In the genomic region with DNA sequence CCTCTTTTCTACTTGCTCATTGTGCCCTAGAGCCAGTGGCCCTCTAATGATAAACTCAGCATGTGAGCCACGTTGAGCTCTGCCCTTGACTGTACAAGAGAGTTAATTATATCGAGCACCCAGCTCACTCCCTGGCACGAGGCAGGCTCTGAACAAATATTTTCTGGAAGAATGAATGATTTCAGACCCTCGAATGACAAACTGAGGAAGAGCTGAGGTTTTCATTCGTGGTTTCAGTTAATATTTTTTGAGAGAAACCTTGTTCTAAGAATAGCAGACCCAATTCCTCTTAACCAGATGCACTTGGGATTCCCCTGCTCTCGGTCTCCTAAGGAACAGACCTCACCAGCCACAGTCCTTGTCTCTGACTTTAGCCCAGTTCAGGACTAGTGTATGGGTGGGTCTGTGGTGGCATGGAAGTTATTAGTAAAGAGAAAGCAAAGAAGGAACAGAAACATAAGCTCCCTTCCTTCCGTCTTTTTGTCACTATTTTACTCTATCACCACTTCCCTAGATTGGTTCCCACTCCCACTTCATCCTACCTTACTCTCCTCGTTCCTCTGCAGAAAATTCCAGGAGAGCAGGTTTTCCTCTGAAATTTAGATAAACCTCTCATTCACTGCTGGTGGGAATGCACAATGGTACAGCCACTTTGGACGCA, we compare ENCODE assay signal across 10 cellular contexts. TPM values are rescaled to one million over a fixed set of nuclear protein-coding genes. Genes with fewer than 3 reads are reported as not detected.
DNase-seq lines count a peak whose midpoint lies in the region; ATAC-seq, FAIRE-seq and TF ChIP-seq lines count a peak whose summit lies in the region.
"Had no signal": no experiment of that assay in that cellular context is flagged by ENCODE, and none has a peak within 500 bp of the region (broad histone marks: within the 10 kb centered on the region; RNA-seq: fewer than 3 reads in every experiment).

No MANE protein-coding gene starts in this region.

- POLR2A ChIA-PET in HepG2 (lab: Yijun Ruan, JAX), result interaction anchor here (1.0 kb wide), 1 partner anchor 109 kb away, joined by 3 read pairs; a partner anchor contains a TSS

- 29% methylated on average over 9 of the region's 9 CpGs for WGBS in HepG2 (ENCODE audit: low lambda C conversion rate)

- H3K36me3 ChIP-seq in HepG2 (replicated peaks in 1 of 2; ENCODE audit: control insufficient read depth in 1 of 2, insufficient read depth in 2 of 2, low read length in 2 of 2) (no peaks in the 10 kb centered on the region), Peyer's patch (no peaks in the 10 kb centered on the region)

- 0 out of 2 replicates have a peak, but pooled peaks cover 17% of the 10 kb centered on the region for H3K4me1 ChIP-seq in HepG2 (ENCODE audit: insufficient read depth, low read length)
- H3K4me1 ChIP-seq in Peyer's patch, result no peaks in the 10 kb centered on the region
- H3K4me1 ChIP-seq: testis had no signal

- H2AFZ ChIP-seq in HepG2 (ENCODE audit: low read length), result no peak overlapping the region

- no peak for TF ChIP-seq RAD21 in HepG2 (CRISPR knock-in tag; IDR thresholded peaks at IDR 0.05)

- no peak for TF ChIP-seq EP300 in HepG2 (IDR thresholded peaks at IDR 0.05; ENCODE audit: low read depth in 2 of 2, low read length in 2 of 2)
- TF ChIP-seq EP300 in HepG2 (CRISPR knock-in tag; IDR thresholded peaks at IDR 0.05; ENCODE audit: borderline replicate concordance), result no peak

- TF ChIP-seq POLR2A in HepG2 (IDR thresholded peaks at IDR 0.05; ENCODE audit: insufficient read depth in 1 of 2, low read depth in 2 of 2, low read length in 2 of 2) (no peak), Peyer's patch (IDR thresholded peaks at IDR 0.05) (no peak)

- no peak overlapping the region for H3K4me3 ChIP-seq in HepG2 (replicated peaks in 1 of 3; ENCODE audit: insufficient read depth in 1 of 3, low read depth in 2 of 3, low read length in 3 of 3)
- no peak overlapping the region for H3K4me3 ChIP-seq in Peyer's patch
- H3K4me3 ChIP-seq: testis had no signal

- DNase-seq in HepG2 (ENCODE audit: low spot score) (no peak), frontal cortex (ENCODE audit: low spot score in 2 of 2) (no peak), NCI-H226 (no peak), Peyer's patch (no peak)
- no peak for DNase-seq in stimulated activated CD4-positive, alpha-beta T cell treated with anti-CD3 and anti-CD28 coated beads, Interleukin-1b, Interleukin-23, amount 100 ng/mL, for 48 hours
- DNase-seq: retina, testis had no signal

- H3K9me3 Mint-ChIP-seq in IgD-negative memory B cell, result peaks cover 0 to 7% (median 5%) of the 10 kb centered on the region in 3 donors

- H3K36me3 Mint-ChIP-seq in IgD-negative memory B cell, result peaks cover 4% of the 10 kb centered on the region

- no peaks in the 10 kb centered on the region for H4K20me1 ChIP-seq in HepG2 (ENCODE audit: insufficient read depth, low read length)

- H3K4me2 ChIP-seq in HepG2 (ENCODE audit: low read depth, low read length), result 0 out of 2 replicates have a peak overlapping the region, but pooled peaks have one; percentile 12

- intact Hi-C loops in HepG2 (cut with micrococcal nuclease; ENCODE audit: unreplicated experiment), result no loop called here

- FAIRE-seq in HepG2 (lab: Jason Lieb, UNC), result no peak
- FAIRE-seq in frontal cortex (lab: Jason Lieb, UNC), result no peak

- H3K9me3 ChIP-seq in HepG2 (ENCODE audit: low read length) (no peaks in the 10 kb centered on the region; the same call in 1 of the 2 replicates), Peyer's patch (peaks cover 0 to 2% (median 0%) of the 10 kb centered on the region in 4 donors)
- H3K9me3 ChIP-seq: testis had no signal

- ATAC-seq in GM18520 (IDR thresholded peaks at IDR 0.05; ENCODE audit: unreplicated experiment) (peak; percentile 54), GM21619 (IDR thresholded peaks at IDR 0.05; ENCODE audit: unreplicated experiment) (peak; percentile 74), HepG2 (0 out of 3 replicates have a peak, but pooled peaks have one; percentile 29)

- no peaks in the 10 kb centered on the region for H3K79me2 ChIP-seq in HepG2 (ENCODE audit: insufficient read depth, low read length)

- peaks cover 26 to 31% (median 30%) of the 10 kb centered on the region in 3 donors for H3K4me1 Mint-ChIP-seq in IgD-negative memory B cell

- CTCF ChIA-PET in HepG2 (lab: Yijun Ruan, JAX; ENCODE audit: low intra/inter-chr PET ratio, low total read pairs), result no interaction called here

- H3K27ac Mint-ChIP-seq in IgD-negative memory B cell, result no peak overlapping the region

- H3K4me3 Mint-ChIP-seq in IgD-negative memory B cell, result peak overlapping the region in 3 of 4 donors; percentile 41 to 88 (median 75)

- no peak overlapping the region for H3K9ac ChIP-seq in HepG2 (ENCODE audit: insufficient read depth, low read depth, low read length)

- BruUV-seq in HepG2 (replicated peaks; lab: Mats Ljungman, UMichigan), result no TSS peak

- H3K27ac ChIP-seq in HepG2 (ENCODE audit: extremely low read length, insufficient read depth, low read length) (no peak overlapping the region), Peyer's patch (no peak overlapping the region)
- H3K27ac ChIP-seq: testis had no signal

- H3K27me3 ChIP-seq in HepG2 (ENCODE audit: control insufficient read depth in 1 of 2, insufficient read depth in 2 of 2, low read length in 2 of 2) (no peaks in the 10 kb centered on the region), Peyer's patch (no peaks in the 10 kb centered on the region)
- H3K27me3 ChIP-seq: testis had no signal

- in situ Hi-C loops in HepG2 (cut with HindIII; ENCODE audit: extremely low pct_ligation_motif_present, low pct_unique_long_range_greater_than_20kb), result no loop called here

- peaks cover 2% of the 10 kb centered on the region for H3K27me3 Mint-ChIP-seq in IgD-negative memory B cell

- TF ChIP-seq CTCF in HepG2 (CRISPR knock-in tag; IDR thresholded peaks at IDR 0.05), result no peak
- TF ChIP-seq CTCF in Peyer's patch (IDR thresholded peaks at IDR 0.05), result no peak

TF ChIP-seq in HepG2, 621 proteins besides CTCF, POLR2A, EP300 and RAD21 (continues in another document):
- TF ChIP-seq ARNT (IDR thresholded peaks at IDR 0.05) (no peak), FOXK2 (IDR thresholded peaks at IDR 0.05) (no peak), XBP1 (CRISPR knock-in tag; IDR thresholded peaks at IDR 0.05) (no peak), ZNF234 (CRISPR knock-in tag; conservative IDR thresholded peaks at IDR 0.05) (no peak), ZNF598 (CRISPR knock-in tag; IDR thresholded peaks at IDR 0.05; ENCODE audit: borderline replicate concordance) (no peak)
- TF ChIP-seq, protein P1, sequence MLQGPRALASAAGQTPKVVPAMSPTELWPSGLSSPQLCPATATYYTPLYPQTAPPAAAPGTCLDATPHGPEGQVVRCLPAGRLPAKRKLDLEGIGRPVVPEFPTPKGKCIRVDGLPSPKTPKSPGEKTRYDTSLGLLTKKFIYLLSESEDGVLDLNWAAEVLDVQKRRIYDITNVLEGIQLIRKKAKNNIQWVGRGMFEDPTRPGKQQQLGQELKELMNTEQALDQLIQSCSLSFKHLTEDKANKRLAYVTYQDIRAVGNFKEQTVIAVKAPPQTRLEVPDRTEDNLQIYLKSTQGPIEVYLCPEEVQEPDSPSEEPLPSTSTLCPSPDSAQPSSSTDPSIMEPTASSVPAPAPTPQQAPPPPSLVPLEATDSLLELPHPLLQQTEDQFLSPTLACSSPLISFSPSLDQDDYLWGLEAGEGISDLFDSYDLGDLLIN (CRISPR knock-in tag; IDR thresholded peaks at IDR 0.05; ENCODE audit: borderline replicate concordance), result no peak
- TF ChIP-seq, protein P2, sequence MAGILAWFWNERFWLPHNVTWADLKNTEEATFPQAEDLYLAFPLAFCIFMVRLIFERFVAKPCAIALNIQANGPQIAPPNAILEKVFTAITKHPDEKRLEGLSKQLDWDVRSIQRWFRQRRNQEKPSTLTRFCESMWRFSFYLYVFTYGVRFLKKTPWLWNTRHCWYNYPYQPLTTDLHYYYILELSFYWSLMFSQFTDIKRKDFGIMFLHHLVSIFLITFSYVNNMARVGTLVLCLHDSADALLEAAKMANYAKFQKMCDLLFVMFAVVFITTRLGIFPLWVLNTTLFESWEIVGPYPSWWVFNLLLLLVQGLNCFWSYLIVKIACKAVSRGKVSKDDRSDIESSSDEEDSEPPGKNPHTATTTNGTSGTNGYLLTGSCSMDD (CRISPR knock-in tag; IDR thresholded peaks at IDR 0.05), result no peak

RNA-seq across cellular contexts. Expression of a gene that starts 22.1 kb away (rescaled TPM):
- polyA plus RNA-seq in IgD-negative memory B cell (6.0 TPM), HepG2 (2011; rRNA removed) (27.0 and 27.5 TPM in 2 replicates)
- total RNA-seq in HepG2 (2016; rRNA removed; fragmentation: Illumina TruSeq; extraction: Trizol) (16.4 and 22.6 TPM in 2 replicates), frontal cortex (4.9 TPM), Peyer's patch (10 to 100 TPM in 2 of 4 donors, 1 to 10 TPM in 2; 6.0 to 11.3 (median 9.7) TPM)
- 2.3 and 2.6 TPM in 2 replicates for total RNA-seq in HepG2 (2016; cell fraction: cytosol; rRNA removed; fragmentation: Illumina TruSeq; extraction: Trizol; ENCODE audit: low read depth)
- total RNA-seq in HepG2 (2016; cell fraction: insoluble cytoplasmic fraction; rRNA removed; fragmentation: Illumina TruSeq; extraction: Trizol), result 17.3 and 21.4 TPM in 2 replicates
- 5.6 and 7.0 TPM in 2 replicates for total RNA-seq in HepG2 (2016; cell fraction: membrane; rRNA removed; fragmentation: Illumina TruSeq; extraction: Trizol)
- total RNA-seq in HepG2 (2016; cell fraction: nucleus; rRNA removed; fragmentation: Illumina TruSeq; extraction: Trizol), result 70.9 and 71.5 TPM in 2 replicates
- 8.0 and 11.1 TPM in 2 replicates for polyA plus RNA-seq in HepG2 (2011; cell fraction: cytosol; rRNA removed)
- 67.6 and 71.9 TPM in 2 replicates for polyA plus RNA-seq in HepG2 (2011; cell fraction: nucleus; rRNA removed)
- 21.4 and 23.6 TPM in 2 replicates for polyA plus RNA-seq in HepG2 (2012)
- polyA plus RNA-seq in HepG2 (2016; cell fraction: cytosol; fragmentation: Illumina TruSeq; extraction: Trizol; ENCODE audit: low read depth), result 1.3 and 1.7 TPM in 2 replicates
- 16.8 and 17.1 TPM in 2 replicates for polyA plus RNA-seq in HepG2 (2016; cell fraction: insoluble cytoplasmic fraction; fragmentation: Illumina TruSeq; extraction: Trizol; ENCODE audit: low read depth)
- polyA plus RNA-seq in HepG2 (2016; cell fraction: membrane; fragmentation: Illumina TruSeq; extraction: Trizol; ENCODE audit: low read depth), result 3.4 and 3.7 TPM in 2 replicates
- 63.8 and 64.3 TPM in 2 replicates for polyA plus RNA-seq in HepG2 (2016; cell fraction: nucleus; fragmentation: Illumina TruSeq; extraction: Trizol; ENCODE audit: insufficient read depth, low read depth)
- 10.1 and 51.6 TPM in 2 replicates for polyA minus RNA-seq in HepG2 (2011; rRNA and poly(A)+ RNA removed; ENCODE audit: low replicate concordance)
- 12.9 and 15.9 TPM in 2 replicates for polyA minus RNA-seq in HepG2 (2011; cell fraction: cytosol; rRNA and poly(A)+ RNA removed)
- polyA minus RNA-seq in HepG2 (2011; cell fraction: nucleus; rRNA and poly(A)+ RNA removed), result 150 and 174 TPM in 2 replicates
